ENCODE assay signal across 1 cellular context in genomic region chr22:41576877-41577276, GRCh38.
TF ChIP-seq lines count a peak whose summit lies in the region.

No MANE protein-coding gene starts in this region.

TF ChIP-seq in SK-N-SH treated with all-trans-retinoic acid at 6 μM for 48 hours, 23 proteins besides CTCF, POLR2A, EP300 and RAD21 (continued from another document):
- TF ChIP-seq CSRNP3 (CRISPR knock-in tag; IDR thresholded peaks at IDR 0.05) (no peak), ZC3H10 (CRISPR knock-in tag; IDR thresholded peaks at IDR 0.05) (no peak), POU6F1 (CRISPR knock-in tag; IDR thresholded peaks at IDR 0.05; ENCODE audit: borderline replicate concordance, low read depth) (no peak), OSR1 (CRISPR knock-in tag; IDR thresholded peaks at IDR 0.05) (no peak), SNAI2 (CRISPR knock-in tag; IDR thresholded peaks at IDR 0.05) (no peak)
